In genomic region chr19:36110487-36111199, GRCh38 we compare ENCODE assay signal across 1 cellular context.
TF ChIP-seq lines count a peak whose summit lies in the region.

TSS of gene OVOL3 (plus strand) at chr19:36111143. CDS start at chr19:36111203, 60 bp downstream.

TF ChIP-seq in GM23338, 12 proteins besides CTCF, POLR2A, EP300 and RAD21 (continued from another document):
- TF ChIP-seq ZNF462 (CRISPR knock-in tag; IDR thresholded peaks at IDR 0.05) (no peak), STAT1 (IDR thresholded peaks at IDR 0.05; ENCODE audit: unreplicated experiment) (no peak), CREB1 (CRISPR knock-in tag; IDR thresholded peaks at IDR 0.05; ENCODE audit: low read depth) (no peak), ETS1 (IDR thresholded peaks at IDR 0.05) (no peak), ZNF331 (CRISPR knock-in tag; IDR thresholded peaks at IDR 0.05; ENCODE audit: low read depth) (no peak), EZH2phosphoT487 (IDR thresholded peaks at IDR 0.05; ENCODE audit: unreplicated experiment) (no peak), REST (IDR thresholded peaks at IDR 0.05; ENCODE audit: unreplicated experiment) (no peak), NANOG (IDR thresholded peaks at IDR 0.05; ENCODE audit: borderline replicate concordance) (no peak), ZNF114 (CRISPR knock-in tag; IDR thresholded peaks at IDR 0.05) (no peak)
